In genomic region chr9:90941661-90942060, GRCh38 we compare ENCODE assay signal across 21 cellular contexts.
DNase-seq lines count a peak whose midpoint lies in the region; ATAC-seq and TF ChIP-seq lines count a peak whose summit lies in the region.
"Had no signal": no experiment of that assay in that cellular context is flagged by ENCODE, and none has a peak within 500 bp of the region (broad histone marks: within the 10 kb centered on the region; RNA-seq: fewer than 3 reads in every experiment).

No MANE protein-coding gene starts in this region.

- POLR2A ChIA-PET in RWPE1 (lab: Yijun Ruan, JAX; ENCODE audit: low non-redundant PET): no interaction called here

- H3K9ac ChIP-seq in BLaER1: no peak overlapping the region
- H3K9ac ChIP-seq in KMS-11: peak overlapping the region; percentile 66

- peak overlapping the region; percentile 37 for H2AFZ ChIP-seq in KMS-11 (ENCODE audit: low read depth)

- H4K20me1 ChIP-seq in BLaER1 (no peaks in the 10 kb centered on the region), KMS-11 (ENCODE audit: insufficient read depth) (no peaks in the 10 kb centered on the region)

- H3K4me1 ChIP-seq in BLaER1 (peaks cover 25% of the 10 kb centered on the region), KMS-11 (ENCODE audit: low read depth, poor library complexity, severe bottlenecking) (peaks cover 94% of the 10 kb centered on the region), foreskin keratinocyte (peaks cover 20% of the 10 kb centered on the region)
- H3K4me1 ChIP-seq: BE2C, HAP-1 had no signal

- H3K4me2 ChIP-seq in BLaER1: peak overlapping the region; percentile 46
- H3K4me2 ChIP-seq in KMS-11: peak overlapping the region; percentile 49
- H3K4me2 ChIP-seq: A549 had no signal

- DNase-seq in RWPE1 (ENCODE audit: low spot score) (no peak), foreskin keratinocyte (no peak), GM13976 (ENCODE audit: low spot score) (no peak), MG63 (no peak)
- DNase-seq: 8988T; ACHN; AML-193; BE2C; C1 segment of cervical spinal cord; Calu3; CD4-positive, alpha-beta memory T cell; COR-L47; DMS53; GOT3; HFFc6 had no signal

- TF ChIP-seq CTCF in KMS-11 (conservative IDR thresholded peaks at IDR 0.05; ENCODE audit: low read depth, low read length): no peak
- TF ChIP-seq CTCF in RWPE1 (conservative IDR thresholded peaks at IDR 0.05; ENCODE audit: low read depth): no peak
- TF ChIP-seq CTCF in foreskin keratinocyte (conservative IDR thresholded peaks at IDR 0.05): no peak
- TF ChIP-seq CTCF in GM13976 (IDR thresholded peaks at IDR 0.05; ENCODE audit: borderline replicate concordance, control extremely low read depth, extremely low read depth, insufficient read depth, missing control alignments): no peak

- CTCF ChIA-PET in RWPE1 (lab: Yijun Ruan, JAX): interaction anchor here (0.6 kb wide), 1 partner anchor 241 kb away, joined by 3 read pairs; no protein-coding TSS in a partner anchor

- no peak for ATAC-seq in foreskin keratinocyte
- no peak for ATAC-seq in GM19351 (IDR thresholded peaks at IDR 0.05; ENCODE audit: unreplicated experiment)
- ATAC-seq in GM21447 (IDR thresholded peaks at IDR 0.05; ENCODE audit: unreplicated experiment): no peak
- ATAC-seq: A549 had no signal

- in situ Hi-C loops in GM13976 (cut with MboI; ENCODE audit: low sequenced_read_pairs, unreplicated experiment): no loop called here

- no peaks in the 10 kb centered on the region for H3K79me2 ChIP-seq in KMS-11 (ENCODE audit: insufficient read depth, low read depth)

- no peaks in the 10 kb centered on the region for H3K27me3 ChIP-seq in BLaER1
- no peaks in the 10 kb centered on the region for H3K27me3 ChIP-seq in KMS-11 (ENCODE audit: insufficient read depth, low read depth)
- no peaks in the 10 kb centered on the region for H3K27me3 ChIP-seq in foreskin keratinocyte
- no peaks in the 10 kb centered on the region for H3K27me3 ChIP-seq in MG63
- H3K27me3 ChIP-seq: BE2C had no signal

- H3K36me3 ChIP-seq in BLaER1 (no peaks in the 10 kb centered on the region), KMS-11 (ENCODE audit: insufficient read depth) (no peaks in the 10 kb centered on the region), MG63 (no peaks in the 10 kb centered on the region)
- H3K36me3 ChIP-seq: BE2C, HAP-1 had no signal

- H3K27ac ChIP-seq in BLaER1 (no peak overlapping the region), KMS-11 (peak overlapping the region; percentile 89), RWPE1 (peak overlapping the region; percentile 29), foreskin keratinocyte (peak overlapping the region; percentile 57)
- H3K27ac ChIP-seq: A549 had no signal

- H3K9me3 ChIP-seq in BLaER1 (peaks cover 18% of the 10 kb centered on the region), MG63 (no peaks in the 10 kb centered on the region)
- H3K9me3 ChIP-seq: A549, BE2C, HAP-1 had no signal

- no peak overlapping the region for H3K4me3 ChIP-seq in BLaER1
- H3K4me3 ChIP-seq in KMS-11 (IDR thresholded peaks at IDR 0.05; ENCODE audit: insufficient read depth, low read depth, low read length): no peak overlapping the region
- H3K4me3 ChIP-seq in MG63: no peak overlapping the region
- H3K4me3 ChIP-seq: A549, HAP-1 had no signal
